Comparison of ENCODE assay signal across 22 cellular contexts in the genomic region with DNA sequence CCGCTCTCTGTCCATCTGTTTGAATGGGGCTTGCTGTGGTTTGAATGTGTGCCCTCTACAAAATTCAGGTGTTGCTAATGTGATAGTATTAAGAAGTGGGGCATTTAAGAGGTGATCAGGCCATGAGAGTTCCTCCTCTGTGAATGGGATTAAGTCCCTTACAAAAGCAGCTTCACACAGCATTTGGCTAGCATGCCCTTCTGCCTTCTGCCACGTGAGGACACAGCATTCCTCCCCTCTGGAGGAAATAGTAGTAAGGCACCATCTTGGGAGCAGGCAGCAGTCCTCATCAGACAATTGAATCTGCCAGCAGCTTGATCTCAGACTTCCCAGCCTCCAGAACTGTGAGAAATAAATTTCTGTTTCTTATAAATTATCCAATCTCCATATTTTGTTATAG.
"Had no signal": no experiment of that assay in that cellular context is flagged by ENCODE, and none has a peak within 500 bp of the region (broad histone marks: within the 10 kb centered on the region; RNA-seq: fewer than 3 reads in every experiment).

No MANE protein-coding gene starts in this region.

- H3K27ac Mint-ChIP-seq: activated naive CD4-positive, alpha-beta T cell treated with anti-CD3 and anti-CD28 coated beads, Interleukin-2, amount 50 U/mL, for 72 hours; activated T-cell treated with anti-CD3 and anti-CD28 coated beads, Interleukin-2, amount 50 U/mL, for 24 hours; activated T-helper 17 cell treated with anti-CD3 and anti-CD28 coated beads, Interleukin-2, amount 50 U/mL, for 72 hours; effector memory CD8-positive, alpha-beta T cell; type B pancreatic cell had no signal

- H3K4me3 Mint-ChIP-seq: activated T-cell treated with anti-CD3 and anti-CD28 coated beads, Interleukin-2, amount 50 U/mL, for 24 hours; activated T-helper 17 cell treated with anti-CD3 and anti-CD28 coated beads, Interleukin-2, amount 50 U/mL, for 72 hours; central memory CD8-positive, alpha-beta T cell; effector memory CD8-positive, alpha-beta T cell; type B pancreatic cell had no signal

- DNase-seq: activated CD8-positive, alpha-beta memory T cell treated with anti-CD3 and anti-CD28 coated beads, Interleukin-2, amount 50 U/mL, for 4 hours; activated T-cell treated with anti-CD3 and anti-CD28 coated beads, Interleukin-2, amount 50 U/mL, for 24 hours; aorta; brain microvascular endothelial cell; effector memory CD8-positive, alpha-beta T cell; gastrocnemius medialis; hippocampal formation; left ventricle myocardium superior; ovary; right cardiac atrium; stimulated activated CD4-positive, alpha-beta T cell treated with anti-CD3 and anti-CD28 coated beads, Interleukin-4, amount 100 ng/mL, for 24 hours; stimulated activated naive CD4-positive, alpha-beta T cell treated with Interleukin-2 at 50 U/mL for 16 hours had no signal

- H3K36me3 Mint-ChIP-seq: activated naive CD4-positive, alpha-beta T cell treated with anti-CD3 and anti-CD28 coated beads, Interleukin-2, amount 50 U/mL, for 72 hours; type B pancreatic cell had no signal

- H3K27me3 ChIP-seq: brain microvascular endothelial cell, esophagus muscularis mucosa, gastrocnemius medialis, neutrophil, ovary, vagina had no signal

- H3K9me3 ChIP-seq: esophagus muscularis mucosa, gastrocnemius medialis, neutrophil, ovary, thoracic aorta, vagina had no signal

- H3K4me1 Mint-ChIP-seq: activated T-helper 17 cell treated with anti-CD3 and anti-CD28 coated beads, Interleukin-2, amount 50 U/mL, for 72 hours; central memory CD8-positive, alpha-beta T cell had no signal

- ATAC-seq: activated naive CD4-positive, alpha-beta T cell treated with anti-CD3 and anti-CD28 coated beads, Interleukin-2, amount 50 U/mL, for 72 hours; activated T-helper 17 cell treated with anti-CD3 and anti-CD28 coated beads, Interleukin-2, amount 50 U/mL, for 72 hours; effector memory CD8-positive, alpha-beta T cell; gastrocnemius medialis; left ventricle myocardium superior; right cardiac atrium had no signal

- H3K36me3 ChIP-seq: brain microvascular endothelial cell, esophagus muscularis mucosa, gastrocnemius medialis, neutrophil, ovary, thoracic aorta, vagina had no signal

- H3K27ac ChIP-seq: brain microvascular endothelial cell, esophagus muscularis mucosa, gastrocnemius medialis, neutrophil, ovary, thoracic aorta, vagina had no signal

- FAIRE-seq: colon, TTC549 had no signal

- H3K27me3 Mint-ChIP-seq: activated T-cell treated with anti-CD3 and anti-CD28 coated beads, Interleukin-2, amount 50 U/mL, for 24 hours; activated T-helper 17 cell treated with anti-CD3 and anti-CD28 coated beads, Interleukin-2, amount 50 U/mL, for 72 hours; central memory CD8-positive, alpha-beta T cell; effector memory CD8-positive, alpha-beta T cell had no signal

- H3K4me3 ChIP-seq: esophagus muscularis mucosa, gastrocnemius medialis, ovary, thoracic aorta, vagina had no signal

- H3K9me3 Mint-ChIP-seq: activated T-cell treated with anti-CD3 and anti-CD28 coated beads, Interleukin-2, amount 50 U/mL, for 24 hours; type B pancreatic cell had no signal
